In genomic region chr15:101206173-101206572, GRCh38 we compare ENCODE assay signal across 7 cellular contexts. TPM values are rescaled to one million over a fixed set of nuclear protein-coding genes. Genes with fewer than 3 reads are reported as not detected.
DNase-seq lines count a peak whose midpoint lies in the region; ATAC-seq and TF ChIP-seq lines count a peak whose summit lies in the region.

No MANE protein-coding gene starts in this region.

- H3K9me3 ChIP-seq in SJSA1 (replicated peaks), result no peaks in the 10 kb centered on the region
- no peaks in the 10 kb centered on the region for H3K9me3 ChIP-seq in mucosa of descending colon

- no peaks in the 10 kb centered on the region for H3K27me3 ChIP-seq in SJSA1 (replicated peaks)

- H3K36me3 ChIP-seq in SJSA1 (no peaks in the 10 kb centered on the region), mucosa of descending colon (ENCODE audit: low read depth) (no peaks in the 10 kb centered on the region)

- peaks cover 42% of the 10 kb centered on the region for H3K4me1 ChIP-seq in SJSA1 (replicated peaks)
- H3K4me1 ChIP-seq in mucosa of descending colon (ENCODE audit: low read depth), result peaks cover 16% of the 10 kb centered on the region

- DNase-seq in SJSA1 (ENCODE audit: low read depth in 1 of 2, low spot score in 2 of 2) (peak; percentile 70 to 75), mucosa of descending colon (no peak), retina (no peak), glomerular visceral epithelial cell (ENCODE audit: extremely low spot score) (no peak)
- DNase-seq in activated effector memory CD4-positive, alpha-beta T cell treated with Interleukin-2 at 50 U/mL for 16 hours, result peak; percentile 29
- DNase-seq in stimulated activated naive CD8-positive, alpha-beta T cell treated with anti-CD3 and anti-CD28 coated beads, Interleukin-15, Interleukin-2, amounts not matched to agents 100 U/mL and 50 U/mL, for 24 hours, result peak; percentile 83

- peak overlapping the region; percentile 54 for H3K27ac ChIP-seq in SJSA1

- intact Hi-C loops in mucosa of descending colon (cut with DNase I, micrococcal nuclease), result no loop called here

- no peak overlapping the region for H3K4me3 ChIP-seq in SJSA1
- no peak overlapping the region for H3K4me3 ChIP-seq in mucosa of descending colon

- ATAC-seq in mucosa of descending colon (peak; percentile 37), GM18520 (IDR thresholded peaks at IDR 0.05; ENCODE audit: unreplicated experiment) (no peak)
- peak; percentile 94 for ATAC-seq in stimulated activated naive CD8-positive, alpha-beta T cell treated with anti-CD3 and anti-CD28 coated beads, Interleukin-15, Interleukin-2, amounts not matched to agents 100 U/mL and 50 U/mL, for 24 hours

- no peak for TF ChIP-seq CTCF in mucosa of descending colon (IDR thresholded peaks at IDR 0.05)

RNA-seq across cellular contexts. Expression of gene CHSY1, which starts 45.7 kb away (rescaled TPM):
- 47.9 and 62.8 TPM in 2 replicates for total RNA-seq in SJSA1 (2014; rRNA removed; shearing (Covaris generic))
- 10 to 100 TPM in 2 of 3 donors, 1 to 10 TPM in 1; 7.7 to 15.5 (median 12.6) TPM for total RNA-seq in mucosa of descending colon

Comparison
In these comparisons a context has a peak if more than half of its experiments do, and no peak if none do; other contexts are left out.
1. DNase-seq: peak in SJSA1 (2 of 2), activated effector memory CD4-positive, alpha-beta T cell treated with Interleukin-2 at 50 U/mL for 16 hours (single experiment) and stimulated activated naive CD8-positive, alpha-beta T cell treated with anti-CD3 and anti-CD28 coated beads, Interleukin-15, Interleukin-2, amounts not matched to agents 100 U/mL and 50 U/mL, for 24 hours (single experiment); none in mucosa of descending colon (0 of 3), retina (single experiment) and glomerular visceral epithelial cell (single experiment).